8 cellular contexts compared by ENCODE assay signal in the genomic region with DNA sequence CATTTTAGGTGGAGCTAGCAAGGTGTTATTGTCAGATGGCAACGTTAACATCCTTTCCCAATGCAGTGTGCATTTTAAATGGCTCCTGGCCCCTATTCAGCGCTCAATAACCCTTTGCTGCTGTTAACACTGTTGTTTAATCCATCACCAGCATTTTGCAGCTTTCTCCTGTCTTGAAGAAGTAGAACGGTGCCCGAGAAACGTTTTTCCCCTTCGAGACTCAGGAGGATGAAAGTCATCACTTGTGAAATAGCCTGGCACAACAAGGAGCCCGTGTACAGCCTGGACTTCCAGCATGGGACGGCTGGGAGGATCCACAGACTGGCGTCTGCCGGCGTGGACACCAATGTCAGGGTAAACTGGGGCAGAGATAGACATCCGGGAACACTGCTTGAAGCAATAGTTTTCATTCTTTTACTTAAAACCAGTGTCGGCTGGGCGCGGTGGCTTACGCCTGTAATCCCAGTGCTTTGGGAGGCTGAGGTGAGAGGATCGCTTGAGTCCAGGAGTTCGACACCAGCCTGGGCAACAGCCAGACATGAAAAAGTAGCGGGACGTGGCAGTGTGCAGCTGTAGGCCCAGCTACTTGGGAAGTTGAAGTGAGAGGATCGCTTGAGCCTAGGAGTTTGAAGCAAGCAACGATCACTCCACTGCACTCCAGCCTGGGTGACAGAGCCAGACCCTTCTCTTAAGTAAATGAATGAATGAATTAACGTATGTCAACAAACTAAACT. TPM values are rescaled to one million over a fixed set of nuclear protein-coding genes. Genes with fewer than 3 reads are reported as not detected.
A peak's percentile ranks its signal among the peaks of the same experiment; 100 is the strongest.
DNase-seq lines count a peak whose midpoint lies in the region; ATAC-seq and TF ChIP-seq lines count a peak whose summit lies in the region.

No MANE protein-coding gene starts in this region.

- DNase-seq in BJ (ENCODE audit: low read depth) (no peak), HFFc6 (no peak), astrocyte of the spinal cord (ENCODE audit: low read depth, low spot score) (no peak), lower lobe of right lung (no peak), aorta (no peak), NCI-H226 (no peak)
- no peak for DNase-seq in stimulated activated CD4-positive, alpha-beta T cell treated with anti-CD3 and anti-CD28 coated beads, Interleukin-1b, Interleukin-23, amount 100 ng/mL, for 48 hours

- peaks cover 10% of the 10 kb centered on the region for H3K36me3 Mint-ChIP-seq in HFFc6 (ENCODE audit: low read depth)

- in situ Hi-C loops in astrocyte of the spinal cord (cut with HindIII; ENCODE audit: low sequenced_read_pairs), result no loop called here

- CTCF ChIA-PET in BJ (lab: Yijun Ruan, JAX), result interaction anchor here (0.8 kb wide), 1 partner anchor 10 kb away, joined by 3 read pairs; no protein-coding TSS in a partner anchor

- H3K9me3 ChIP-seq in lower lobe of right lung (no peaks in the 10 kb centered on the region), aorta (ENCODE audit: control insufficient read depth, low read length) (no peaks in the 10 kb centered on the region)

- WGBS in aorta, 2 donors, result 67% methylated on average over 23 of the region's 23 CpGs

- POLR2A ChIA-PET in BJ (lab: Charles Lee), result no interaction called here

- peaks cover under 1% of the 10 kb centered on the region; the same call in 1 of the 2 replicates for H3K27me3 Mint-ChIP-seq in HFFc6 (ENCODE audit: insufficient read depth)

- peaks cover 24% of the 10 kb centered on the region for H3K4me1 Mint-ChIP-seq in HFFc6 (ENCODE audit: low read depth)

- H3K27ac ChIP-seq in lower lobe of right lung (peak overlapping the region; percentile 41), aorta (ENCODE audit: low read depth in 1 of 2, low read length in 2 of 2) (no peak overlapping the region)

- peak overlapping the region; percentile 59 for H3K4me3 ChIP-seq in BJ (ENCODE audit: low read depth, low read length)
- H3K4me3 ChIP-seq in astrocyte of the spinal cord (ENCODE audit: low read depth, low read length), result peak overlapping the region; percentile 52
- H3K4me3 ChIP-seq in lower lobe of right lung, result peak overlapping the region; percentile 65
- peak overlapping the region; percentile 89 to 90 for H3K4me3 ChIP-seq in aorta (ENCODE audit: low read length in 2 of 2)

- H3K36me3 ChIP-seq in BJ (ENCODE audit: control insufficient read depth, insufficient read depth, low read length) (no peaks in the 10 kb centered on the region; the same call in 1 of the 2 replicates), lower lobe of right lung (no peaks in the 10 kb centered on the region), aorta (ENCODE audit: control insufficient read depth in 1 of 2, insufficient read depth in 2 of 2, low read length in 1 of 2) (no peaks in the 10 kb centered on the region)

- H3K27me3 ChIP-seq in BJ (ENCODE audit: control insufficient read depth, insufficient read depth, low read length) (no peaks in the 10 kb centered on the region), lower lobe of right lung (ENCODE audit: low read depth) (no peaks in the 10 kb centered on the region), aorta (ENCODE audit: control insufficient read depth in 1 of 2, insufficient read depth in 2 of 2, low read length in 1 of 2) (no peaks in the 10 kb centered on the region)

- H3K4me1 ChIP-seq in lower lobe of right lung (peaks cover 6% of the 10 kb centered on the region), aorta (ENCODE audit: control insufficient read depth in 1 of 2, insufficient read depth in 2 of 2, low read length in 2 of 2) (no peaks in the 10 kb centered on the region)

- peak overlapping the region; percentile 62; the same call in 1 of the 2 replicates for H3K27ac Mint-ChIP-seq in HFFc6

- intact Hi-C loops in lower lobe of right lung (cut with DNase I) (no loop called here), aorta (cut with DNase I) (no loop called here)

- TF ChIP-seq CTCF in BJ (IDR thresholded peaks at IDR 0.05; ENCODE audit: insufficient read depth, low read depth, low read length) (no peak), HFFc6 (IDR thresholded peaks at IDR 0.05) (no peak), astrocyte of the spinal cord (IDR thresholded peaks at IDR 0.05; ENCODE audit: low read depth, low read length) (no peak), lower lobe of right lung (IDR thresholded peaks at IDR 0.05) (no peak)

- no peak for ATAC-seq in lower lobe of right lung
- no peak for ATAC-seq in aorta (ENCODE audit: low FRiP score)
- no peak for ATAC-seq in GM21528 (IDR thresholded peaks at IDR 0.05; ENCODE audit: low FRiP score, unreplicated experiment)

- no peaks in the 10 kb centered on the region for H3K9me3 Mint-ChIP-seq in HFFc6

- peak overlapping the region; percentile 88 for H3K4me3 Mint-ChIP-seq in HFFc6

RNA-seq across cellular contexts. Expression of gene CHAF1B, which starts 0.9 kb away (rescaled TPM):
- polyA plus RNA-seq in BJ (2011; rRNA removed), result 3.2 and 4.0 TPM in 2 replicates
- polyA minus RNA-seq in BJ (2011; rRNA and poly(A)+ RNA removed), result 2.1 and 2.7 TPM in 2 replicates
- 10 to 100 TPM in 4 of 6 experiments, 1 to 10 TPM in 2; 4.3 to 11.4 (median 10.5) TPM for total RNA-seq in HFFc6 (2021; fragmentation: NEBNext Ultra II Directional; extraction: Animal tissue kit (Norgen Biotek cat#: 25700))
- 1.8 TPM for total RNA-seq in lower lobe of right lung
- 1 to 10 TPM; 1.8 to 2.5 TPM for total RNA-seq in aorta
- 1 to 10 TPM in 1 of 2 donors, under 1 TPM in 1; 0.25 to 1.3 TPM for polyA plus RNA-seq in aorta
